In the genomic region with DNA sequence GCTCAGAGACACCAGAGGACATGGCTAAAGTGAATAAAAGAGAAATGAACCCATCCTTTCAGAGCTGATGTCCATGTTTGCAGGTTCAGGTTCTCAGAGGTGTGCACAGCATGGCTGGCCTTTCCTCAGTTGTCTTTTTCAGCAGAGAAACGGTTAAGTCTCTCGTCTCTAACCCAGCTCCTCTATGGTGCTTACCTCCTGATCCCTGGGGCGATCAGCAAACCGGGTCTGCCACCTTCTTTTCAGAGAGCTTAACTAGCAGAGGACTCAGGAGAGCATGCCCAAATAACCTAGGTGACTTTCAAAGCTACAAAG, we compare ENCODE assay signal across 12 cellular contexts. TPM values are rescaled to one million over a fixed set of nuclear protein-coding genes. Genes with fewer than 3 reads are reported as not detected.
A peak's percentile ranks its signal among the peaks of the same experiment; 100 is the strongest.
DNase-seq lines count a peak whose midpoint lies in the region; ATAC-seq, FAIRE-seq and TF ChIP-seq lines count a peak whose summit lies in the region.
"Had no signal": no experiment of that assay in that cellular context is flagged by ENCODE, and none has a peak within 500 bp of the region (broad histone marks: within the 10 kb centered on the region; RNA-seq: fewer than 3 reads in every experiment).

No MANE protein-coding gene starts in this region.

- H2AFZ ChIP-seq in GM12878 (ENCODE audit: control insufficient read depth, low read depth, low read length), result peak overlapping the region; percentile 81

- H3K4me1 Mint-ChIP-seq in activated T-cell treated with anti-CD3 and anti-CD28 coated beads, Interleukin-2, amount 50 U/mL, for 24 hours (ENCODE audit: low read depth), result peaks cover 58% of the 10 kb centered on the region

- peak; percentile 70 for DNase-seq in activated T-cell treated with anti-CD3 and anti-CD28 coated beads, Interleukin-2, amount 50 U/mL, for 24 hours
- DNase-seq in activated T-cell treated with anti-CD3 and anti-CD28 coated beads for 4 hours (no peak), HL-60 (ENCODE audit: low read depth in 1 of 2, low spot score in 1 of 2) (no peak), GM12878 (ENCODE audit: low read depth, low spot score) (no peak), stomach (no peak), NOMO-1 (lab: John Stamatoyannopoulos, UW; ENCODE audit: unreplicated experiment in 2 of 2) (no peak), NCI-H2107 treated with DMSO at 0.1 percent for 48 hours (lab: John Stamatoyannopoulos, UW; ENCODE audit: unreplicated experiment) (no peak)
- no peak for DNase-seq in stimulated activated CD8-positive, alpha-beta memory T cell treated with anti-CD3 and anti-CD28 coated beads, Interleukin-4, amount 100 ng/mL, for 48 hours
- DNase-seq: caudate nucleus, NCI-H146 had no signal

- H4K20me1 ChIP-seq in GM12878 (ENCODE audit: control insufficient read depth, insufficient read depth), result no peaks in the 10 kb centered on the region

- H3K36me3 ChIP-seq in GM12878 (ENCODE audit: control insufficient read depth in 2 of 2, insufficient read depth in 2 of 2, low read length in 1 of 2) (peaks cover 0 to 1% of the 10 kb centered on the region in 2 experiments; a peak in 1 of 4 replicates), stomach (no peaks in the 10 kb centered on the region)

- no peak for TF ChIP-seq EP300 in GM12878 (IDR thresholded peaks at IDR 0.05; ENCODE audit: borderline replicate concordance in 1 of 2, control insufficient read depth in 1 of 2, low read depth in 2 of 2, low read length in 2 of 2)
- TF ChIP-seq EP300 in stomach (IDR thresholded peaks at IDR 0.05), result no peak

- intact Hi-C loops in GM12878 (cut with micrococcal nuclease; ENCODE audit: unreplicated experiment) (loop anchor here (2.0 to 10.0 kb wide), 5 partner anchors 142 to 874 kb away; a partner anchor contains a TSS), stomach (cut with DNase I; ENCODE audit: low total_unique reads) (loop anchor here (10.0 kb wide), 1 partner anchor 872 kb away; no protein-coding TSS in a partner anchor)

- peak overlapping the region; percentile 98 for H3K9ac ChIP-seq in GM12878 (ENCODE audit: control insufficient read depth, insufficient read depth, low read length)

- ATAC-seq in GM12878, result no peak

- TF ChIP-seq CTCF in HL-60 (IDR thresholded peaks at IDR 0.05; ENCODE audit: insufficient read depth, low read length), result no peak
- TF ChIP-seq CTCF in GM12878 (IDR thresholded peaks at IDR 0.05 in 2 of 3, conservative IDR thresholded peaks at IDR 0.05 in 1 of 3; ENCODE audit: control insufficient read depth in 2 of 3, extremely low read depth in 1 of 3, insufficient read depth in 1 of 3, low read depth in 3 of 3, low read length in 3 of 3), result no peak
- TF ChIP-seq CTCF in stomach (IDR thresholded peaks at IDR 0.05), result no peak

- peak overlapping the region; percentile 87 for H3K4me2 ChIP-seq in GM12878 (ENCODE audit: control insufficient read depth, insufficient read depth)

- peak overlapping the region; percentile 100 for H3K27ac Mint-ChIP-seq in activated T-cell treated with anti-CD3 and anti-CD28 coated beads, Interleukin-2, amount 50 U/mL, for 24 hours

- no peak for TF ChIP-seq RAD21 in GM12878 (IDR thresholded peaks at IDR 0.05; ENCODE audit: insufficient read depth, low read depth, low read length)

- H3K4me1 ChIP-seq in GM12878 (ENCODE audit: control insufficient read depth, insufficient read depth, low read length) (peaks cover 11% of the 10 kb centered on the region), stomach (no peaks in the 10 kb centered on the region)

- H3K27me3 ChIP-seq in HL-60 (ENCODE audit: insufficient read depth, poor library complexity, severe bottlenecking) (no peaks in the 10 kb centered on the region), GM12878 (replicated peaks in 1 of 2; ENCODE audit: control insufficient read depth in 2 of 2, insufficient read depth in 2 of 2, low read length in 1 of 2) (no peaks in the 10 kb centered on the region), stomach (no peaks in the 10 kb centered on the region)

- H3K9me3 ChIP-seq in GM12878 (replicated peaks; ENCODE audit: control insufficient read depth, insufficient read depth, low read length) (no peaks in the 10 kb centered on the region; the same call in 2 of the 3 replicates), stomach (no peaks in the 10 kb centered on the region)

- WGBS in GM12878 (ENCODE audit: insufficient coverage, insufficient replicate concordance, low lambda C conversion rate, missing lambda C conversion rate), result 7% methylated on average over 4 of the region's 4 CpGs
- WGBS in stomach, 5 donors, result 26 to 57% (median 49%) methylated on average over 4 of the region's 4 CpGs

- RAD21 ChIA-PET in GM12878 (lab: Charles Lee; ENCODE audit: unreplicated experiment), result interaction anchor here (0.7 to 3.4 kb wide), 20 partner anchors 8 to 848 kb away, joined by 3 to 39 read pairs (median 4); a partner anchor contains a TSS

- BruUV-seq in GM12878 (replicated peaks; lab: Mats Ljungman, UMichigan), result no TSS peak

- no peaks in the 10 kb centered on the region for H3K27me3 Mint-ChIP-seq in activated T-cell treated with anti-CD3 and anti-CD28 coated beads, Interleukin-2, amount 50 U/mL, for 24 hours

- H3K27ac ChIP-seq in HL-60 (replicated peaks), result peak overlapping the region; percentile 72
- H3K27ac ChIP-seq in GM12878 (ENCODE audit: control insufficient read depth, insufficient read depth), result peak overlapping the region; percentile 89
- peak overlapping the region; percentile 6 to 84 (median 36) for H3K27ac ChIP-seq in stomach

- in situ Hi-C loops in GM12878 (cut with MboI), result no loop called here

- H3K4me3 ChIP-seq in HL-60 (replicated peaks; ENCODE audit: insufficient read depth, low read length) (no peak overlapping the region), GM12878 (peak overlapping the region; percentile 61), stomach (no peak overlapping the region)
- H3K4me3 ChIP-seq: lung had no signal

- H3K79me2 ChIP-seq in GM12878 (ENCODE audit: control insufficient read depth, insufficient read depth, low read length), result peaks cover 38% of the 10 kb centered on the region

- no peaks in the 10 kb centered on the region for H3K9me3 Mint-ChIP-seq in activated T-cell treated with anti-CD3 and anti-CD28 coated beads, Interleukin-2, amount 50 U/mL, for 24 hours

- peak overlapping the region; percentile 87 for H3K4me3 Mint-ChIP-seq in activated T-cell treated with anti-CD3 and anti-CD28 coated beads, Interleukin-2, amount 50 U/mL, for 24 hours

- no peak; the same call in 1 of the 2 replicates for TF ChIP-seq POLR2A in GM12878 (IDR thresholded peaks at IDR 0.05; ENCODE audit: low read depth, low read length)
- no peak for TF ChIP-seq POLR2A in stomach (IDR thresholded peaks at IDR 0.05)

- H3K36me3 Mint-ChIP-seq in activated T-cell treated with anti-CD3 and anti-CD28 coated beads, Interleukin-2, amount 50 U/mL, for 24 hours (ENCODE audit: low read depth), result peaks cover 37% of the 10 kb centered on the region

- CTCF ChIA-PET in GM12878 (lab: Yijun Ruan, JAX), result interaction anchor here (0.8 to 5.0 kb wide), 11 partner anchors 9 to 873 kb away, joined by 3 to 61 read pairs (median 8); a partner anchor contains a TSS

- SMC1A ChIA-PET in GM12878 (lab: Charles Lee; ENCODE audit: uncharacterized antibody, unreplicated experiment), result interaction anchor here (0.7 to 4.4 kb wide), 23 partner anchors 8 to 1376 kb away, joined by 3 to 43 read pairs (median 5); a partner anchor contains a TSS

- POLR2A ChIA-PET in GM12878 (lab: Charles Lee), result interaction anchor here (1.1 to 5.0 kb wide), 10 partner anchors 8 to 1128 kb away, joined by 3 to 46 read pairs (median 6); a partner anchor contains a TSS

- no peak for FAIRE-seq in GM12878 (lab: Jason Lieb, UNC)
- FAIRE-seq: frontal cortex had no signal

TF ChIP-seq in GM12878, 131 proteins besides CTCF, POLR2A, EP300 and RAD21 (continues in another document):
- TF ChIP-seq SMC3 (IDR thresholded peaks at IDR 0.05; ENCODE audit: borderline replicate concordance, low read length) (no peak), HDAC6 (IDR thresholded peaks at IDR 0.05; ENCODE audit: unreplicated experiment) (peak; percentile 2)

RNA-seq across cellular contexts. Expression of a gene that starts 0.2 kb away (rescaled TPM):
- 44.5 and 49.9 TPM in 2 replicates for total RNA-seq in GM12878 (2013; cell fraction: nucleolus; rRNA removed)
- 9.3 and 9.7 TPM in 2 replicates for total RNA-seq in GM12878 (2014; rRNA removed)
- total RNA-seq in GM12878 (2014; rRNA removed; fragmentation: Illumina TruSeq; extraction: Trizol), result 12.9 and 15.2 TPM in 2 replicates
- total RNA-seq in GM12878 (2021), result 7.9 and 8.9 TPM in 2 replicates
- 15.1 TPM for polyA plus RNA-seq in GM12878 (2011; ENCODE audit: low read depth)
- 35.7 and 58.8 TPM in 2 replicates for polyA plus RNA-seq in GM12878 (2011; rRNA removed)
- polyA plus RNA-seq in GM12878 (2011; cell fraction: cytosol; rRNA removed), result 9.4 and 10.9 TPM in 2 replicates
- 17.4 and 22.9 TPM in 2 replicates for polyA plus RNA-seq in GM12878 (2011; cell fraction: nucleus; rRNA removed)
- 16.7 and 16.8 TPM in 2 replicates for polyA plus RNA-seq in GM12878 (2012)
- polyA plus RNA-seq in GM12878 (2014; fragmentation: Illumina TruSeq; extraction: Trizol), result 13.3 and 17.3 TPM in 2 replicates
- 10 to 100 TPM; 13.4 to 16.7 TPM for polyA plus RNA-seq in GM12878 (2014; fragmentation: Nextera tagmentation; extraction: Ambion mirVana)
- 7.2 and 10.0 TPM in 2 replicates for polyA plus RNA-seq in GM12878 (2014; rRNA removed)
- polyA plus RNA-seq in GM12878 (2016; fragmentation: Nextera tagmentation; extraction: Ambion mirVana), result 10 to 100 TPM; 10.6 to 12.8 TPM
- 11.3 and 14.4 TPM in 2 replicates for polyA minus RNA-seq in GM12878 (2011; rRNA and poly(A)+ RNA removed)
- 8.9 and 9.6 TPM in 2 replicates for polyA minus RNA-seq in GM12878 (2011; cell fraction: cytosol; rRNA and poly(A)+ RNA removed)
- 6.6 and 10.0 TPM in 2 replicates for polyA minus RNA-seq in GM12878 (2011; cell fraction: nucleus; rRNA and poly(A)+ RNA removed)
- total RNA-seq in stomach, result 1 to 10 TPM in 2 of 5 donors, not detected in 3; 1.6 to 4.4 TPM
- polyA plus RNA-seq in stomach, result 1 to 10 TPM in 1 of 3 donors, under 1 TPM in 1, not detected in 1; 0.50 to 1.7 TPM

Comparison
In these comparisons a context has a peak if more than half of its experiments do, and no peak if none do; other contexts are left out.
1. H3K27ac ChIP-seq: peak in every context shown above with its lines; median percentile 89 in GM12878; 72 in HL-60; 36 in stomach.